ENCODE assay signal across 1 cellular context in the genomic region with DNA sequence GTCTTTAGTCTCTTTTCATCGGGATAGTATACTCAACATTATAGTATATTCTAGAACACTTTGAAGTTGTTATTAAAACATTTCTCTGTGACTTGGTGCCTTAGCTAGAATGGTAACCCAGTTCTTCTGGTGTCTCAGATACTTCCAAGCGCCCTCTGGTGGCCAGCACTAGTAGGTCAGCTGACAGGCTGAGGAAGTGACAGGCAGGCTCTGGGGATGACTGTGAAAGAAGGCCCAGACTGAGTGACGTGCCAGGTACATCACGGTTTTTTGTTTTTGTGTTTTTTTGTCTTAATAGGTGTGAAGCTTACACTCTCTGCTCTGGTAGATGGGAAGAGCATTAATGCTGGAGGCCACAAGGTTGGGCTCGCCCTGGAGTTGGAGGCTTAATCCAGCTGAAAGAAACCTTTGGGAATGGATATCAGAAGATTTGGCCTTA.
TF ChIP-seq lines count a peak whose summit lies in the region.

No MANE protein-coding gene starts in this region.

TF ChIP-seq in A549, 52 proteins besides CTCF, POLR2A, EP300 and RAD21 (continued from another document):
- TF ChIP-seq POLR2AphosphoS2 (conservative IDR thresholded peaks at IDR 0.05; ENCODE audit: low read length) (peak; percentile 86), ZNF302 (CRISPR knock-in tag; IDR thresholded peaks at IDR 0.05) (no peak), CBX2 (IDR thresholded peaks at IDR 0.05; ENCODE audit: borderline replicate concordance, low read depth) (no peak), EHMT2 (IDR thresholded peaks at IDR 0.05; ENCODE audit: low read depth) (no peak), ESRRA (IDR thresholded peaks at IDR 0.05; ENCODE audit: borderline replicate concordance, low read length) (no peak)
- TF ChIP-seq, protein P1, sequence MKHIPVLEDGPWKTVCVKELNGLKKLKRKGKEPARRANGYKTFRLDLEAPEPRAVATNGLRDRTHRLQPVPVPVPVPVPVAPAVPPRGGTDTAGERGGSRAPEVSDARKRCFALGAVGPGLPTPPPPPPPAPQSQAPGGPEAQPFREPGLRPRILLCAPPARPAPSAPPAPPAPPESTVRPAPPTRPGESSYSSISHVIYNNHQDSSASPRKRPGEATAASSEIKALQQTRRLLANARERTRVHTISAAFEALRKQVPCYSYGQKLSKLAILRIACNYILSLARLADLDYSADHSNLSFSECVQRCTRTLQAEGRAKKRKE (CRISPR knock-in tag; IDR thresholded peaks at IDR 0.05; ENCODE audit: low read depth): no peak
